Comparison of ENCODE assay signal across 19 cellular contexts in the genomic region with DNA sequence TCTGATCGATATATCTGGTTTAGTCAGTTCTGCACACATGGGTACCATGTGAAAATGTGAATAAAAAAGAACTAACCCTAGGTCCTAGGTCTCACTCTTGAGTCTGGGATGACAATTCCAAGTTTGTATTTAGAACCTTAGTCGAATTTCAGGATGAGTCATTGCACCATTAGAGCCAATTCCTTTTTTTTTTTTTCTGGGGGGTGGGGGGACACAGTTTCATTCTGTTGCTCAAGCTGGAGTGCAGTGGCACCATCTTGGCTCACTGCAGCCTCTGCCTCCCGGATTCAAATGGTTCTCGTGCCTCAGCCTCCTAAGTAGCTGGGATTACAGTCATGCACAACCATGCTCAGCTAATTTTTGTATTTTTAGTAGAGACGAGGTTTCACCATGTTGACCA. TPM values are rescaled to one million over a fixed set of nuclear protein-coding genes. Genes with fewer than 3 reads are reported as not detected.
A peak's percentile ranks its signal among the peaks of the same experiment; 100 is the strongest.
DNase-seq lines count a peak whose midpoint lies in the region; ATAC-seq, FAIRE-seq and TF ChIP-seq lines count a peak whose summit lies in the region.
"Had no signal": no experiment of that assay in that cellular context is flagged by ENCODE, and none has a peak within 500 bp of the region (broad histone marks: within the 10 kb centered on the region; RNA-seq: fewer than 3 reads in every experiment).

No MANE protein-coding gene starts in this region.

- no peak overlapping the region for H3K4me2 ChIP-seq in OCI-LY7 (ENCODE audit: low read length)

- peaks cover 14% of the 10 kb centered on the region; the same call in 1 of the 2 replicates for H3K79me2 ChIP-seq in OCI-LY7 (ENCODE audit: insufficient read depth, low read depth, low read length)

- H3K4me1 ChIP-seq in gastrocnemius medialis, result peaks cover 19 to 36% of the 10 kb centered on the region in 2 donors
- no peaks in the 10 kb centered on the region for H3K4me1 ChIP-seq in OCI-LY7 (ENCODE audit: insufficient read depth, low read length, poor library complexity, severe bottlenecking)
- no peaks in the 10 kb centered on the region for H3K4me1 ChIP-seq in pancreas

- intact Hi-C loops in gastrocnemius medialis (cut with DNase I; ENCODE audit: low total_unique reads) (loop anchor here (5.0 kb wide), 1 partner anchor 38 kb away; no protein-coding TSS in a partner anchor), OCI-LY7 (cut with micrococcal nuclease; ENCODE audit: unreplicated experiment) (no loop called here), pancreas (cut with DNase I) (no loop called here)

- TF ChIP-seq CTCF in choroid plexus epithelial cell (conservative IDR thresholded peaks at IDR 0.05; ENCODE audit: low read depth, low read length), result no peak
- TF ChIP-seq CTCF in gastrocnemius medialis (IDR thresholded peaks at IDR 0.05 in 4 of 5, conservative IDR thresholded peaks at IDR 0.05 in 1 of 5), result no peak
- TF ChIP-seq CTCF in GM10266 (IDR thresholded peaks at IDR 0.05; ENCODE audit: control insufficient read depth, insufficient read depth, low read depth, missing control alignments), result no peak
- TF ChIP-seq CTCF in OCI-LY7 (conservative IDR thresholded peaks at IDR 0.05; ENCODE audit: low read length), result no peak
- no peak for TF ChIP-seq CTCF in pancreas (IDR thresholded peaks at IDR 0.05)

- peak; percentile 82 to 92 for ATAC-seq in gastrocnemius medialis
- ATAC-seq in pancreas, result no peak
- ATAC-seq in HG03460 (IDR thresholded peaks at IDR 0.05; ENCODE audit: unreplicated experiment), result no peak
- ATAC-seq: CD8-positive, alpha-beta T cell; heart right ventricle; stimulated activated effector memory CD8-positive, alpha-beta T cell treated with anti-CD3 and anti-CD28 coated beads, Interleukin-12 subunit alpha, Interleukin-12 subunit beta, amount 100 ng/mL, for 72 hours had no signal

- no peak for FAIRE-seq in pancreas (lab: Jason Lieb, UNC)

- WGBS in pancreas, 2 donors, result 81 to 88% methylated on average over 5 of the region's 5 CpGs

- no peak overlapping the region for H2AFZ ChIP-seq in OCI-LY7 (ENCODE audit: low read length)

- H3K4me3 ChIP-seq in choroid plexus epithelial cell (ENCODE audit: low read depth, low read length) (no peak overlapping the region), gastrocnemius medialis (peak overlapping the region in 1 of 4 donors; percentile 22), OCI-LY7 (ENCODE audit: low read depth, low read length, poor library complexity, severe bottlenecking) (no peak overlapping the region), pancreas (no peak overlapping the region)
- H3K4me3 ChIP-seq: heart right ventricle had no signal

- H3K27me3 ChIP-seq in gastrocnemius medialis (no peaks in the 10 kb centered on the region), pancreas (no peaks in the 10 kb centered on the region)
- H3K27me3 ChIP-seq: heart right ventricle had no signal

- H3K27ac ChIP-seq in gastrocnemius medialis, result peak overlapping the region; percentile 64 to 88 (median 81)
- no peak overlapping the region for H3K27ac ChIP-seq in OCI-LY7 (ENCODE audit: low read depth, low read length, poor library complexity, severe bottlenecking)
- H3K27ac ChIP-seq in pancreas, result no peak overlapping the region
- H3K27ac ChIP-seq: heart right ventricle had no signal

- no TSS peak for BruUV-seq in OCI-LY7 (replicated peaks; lab: Mats Ljungman, UMichigan)

- CTCF ChIA-PET in OCI-LY7 (lab: Charles Lee; ENCODE audit: unreplicated experiment), result no interaction called here

- no peaks in the 10 kb centered on the region for H3K9me2 ChIP-seq in OCI-LY7 (ENCODE audit: insufficient read depth, low read length)

- peak; percentile 24 for DNase-seq in GM03348 (ENCODE audit: low spot score)
- DNase-seq in M059J (ENCODE audit: low read depth), result peak; percentile 72
- peak; percentile 42 for DNase-seq in choroid plexus epithelial cell (ENCODE audit: low read depth)
- peak in 1 of 2 donors; percentile 67 for DNase-seq in gastrocnemius medialis
- DNase-seq in GM10266 (ENCODE audit: extremely low spot score), result no peak
- no peak for DNase-seq in OCI-LY7 (ENCODE audit: low spot score)
- DNase-seq in pancreas, result no peak
- DNase-seq: activated CD4-positive, CD25-positive, alpha-beta regulatory T cell treated with anti-CD3 and anti-CD28 coated beads, Interleukin-2, amount 50 U/mL, for 72 hours; activated effector memory CD4-positive, alpha-beta T cell treated with anti-CD3 and anti-CD28 coated beads, Interleukin-2, amount 50 U/mL, for 16 hours; amniotic stem cell; CD8-positive, alpha-beta T cell; heart right ventricle; Kasumi-1; NCI-H146; NCI-H446 treated with DMSO at 0.1 percent for 48 hours; SHP77; T-helper 2 cell had no signal

- POLR2A ChIA-PET in OCI-LY7 (lab: Charles Lee), result interaction anchor here (0.7 kb wide), 1 partner anchor 240 kb away, joined by 4 read pairs; no protein-coding TSS in a partner anchor

- peaks cover 0 to 3% of the 10 kb centered on the region in 2 donors for H3K36me3 ChIP-seq in gastrocnemius medialis
- peaks cover 42% of the 10 kb centered on the region for H3K36me3 ChIP-seq in OCI-LY7 (ENCODE audit: insufficient read depth, low read length)
- peaks cover 0 to 31% (median 0%) of the 10 kb centered on the region in 3 donors for H3K36me3 ChIP-seq in pancreas

- in situ Hi-C loops in gastrocnemius medialis (cut with MboI; ENCODE audit: low sequenced_read_pairs in 4 of 4), result no loop called here

- TF ChIP-seq POLR2A in gastrocnemius medialis (IDR thresholded peaks at IDR 0.05), result no peak

- no peaks in the 10 kb centered on the region for H3K9me3 ChIP-seq in gastrocnemius medialis
- no peaks in the 10 kb centered on the region for H3K9me3 ChIP-seq in OCI-LY7 (ENCODE audit: low read length)
- no peaks in the 10 kb centered on the region for H3K9me3 ChIP-seq in pancreas
- H3K9me3 ChIP-seq: heart right ventricle had no signal

- H4K20me1 ChIP-seq in OCI-LY7 (ENCODE audit: insufficient read depth, low read length), result no peaks in the 10 kb centered on the region; the same call in 1 of the 2 replicates

RNA-seq across cellular contexts. Expression of gene SPAG9, which starts 41.6 kb away (rescaled TPM):
- total RNA-seq in M059J (2014; rRNA removed; shearing (Covaris generic)), result 29.9 and 43.9 TPM in 2 replicates
- total RNA-seq in gastrocnemius medialis (100 to 1,000 TPM; 139 to 171 (median 143) TPM), OCI-LY7 (2022) (75.5 and 87.9 TPM in 2 replicates), pancreas (10 to 100 TPM; 32.3 to 56.1 (median 42.9) TPM)
- total RNA-seq in OCI-LY7 (2014; rRNA removed; shearing (Covaris generic)), result 61.1 and 78.9 TPM in 2 replicates
- 10 to 100 TPM; 18.7 to 33.0 TPM for polyA plus RNA-seq in pancreas

Comparison
In these comparisons a context has a peak if more than half of its experiments do, and no peak if none do; other contexts are left out.
1. DNase-seq: peak in GM03348 (single experiment), M059J (single experiment) and choroid plexus epithelial cell (single experiment); none in GM10266 (single experiment), OCI-LY7 (single experiment) and pancreas (0 of 6).
2. ATAC-seq: peak in gastrocnemius medialis (2 of 2); none in pancreas (0 of 4) and HG03460 (single experiment).
3. H3K27ac ChIP-seq: peak in gastrocnemius medialis (4 of 4); none in OCI-LY7 (single experiment) and pancreas (0 of 4).